In the genomic region with DNA sequence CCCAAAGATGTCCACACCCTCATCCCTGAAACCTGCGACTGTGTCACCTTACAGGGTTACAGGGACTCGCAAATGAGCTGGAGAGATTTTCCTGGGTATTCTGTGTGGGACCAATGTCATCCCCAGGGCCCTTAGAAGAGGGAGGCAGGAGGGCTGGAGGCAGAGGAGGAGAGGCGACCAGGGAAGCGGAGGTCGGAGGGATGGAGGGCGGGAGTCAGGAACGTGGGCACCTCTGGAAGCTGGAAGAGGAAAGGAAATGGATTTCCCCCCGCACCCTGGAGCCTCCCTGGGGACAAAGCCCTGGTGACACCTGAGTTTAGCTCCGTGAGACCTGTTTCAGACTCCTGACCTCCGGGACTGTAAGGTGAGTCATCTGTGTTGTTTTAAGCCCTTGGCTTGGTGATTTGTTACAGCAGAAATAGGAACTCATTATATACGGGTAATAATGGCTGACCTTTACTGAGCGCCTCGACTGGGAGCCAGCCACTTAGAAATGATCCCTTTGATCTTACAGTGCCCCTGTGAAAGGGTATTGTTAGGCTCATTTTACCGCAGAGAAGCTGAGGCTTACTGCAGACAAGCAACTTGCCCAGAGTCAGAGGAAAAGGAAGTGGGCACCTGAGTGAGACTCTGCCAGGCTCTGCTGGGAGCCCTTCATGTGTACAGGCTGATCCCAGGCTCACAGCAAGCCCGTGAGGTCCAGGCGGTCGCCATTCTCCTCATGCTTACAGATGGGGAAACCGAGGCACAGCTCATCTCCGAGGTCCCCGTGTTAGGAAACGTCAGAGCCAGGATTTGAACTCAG, we compare ENCODE assay signal across 20 cellular contexts. TPM values are rescaled to one million over a fixed set of nuclear protein-coding genes. Genes with fewer than 3 reads are reported as not detected.
"Had no signal": no experiment of that assay in that cellular context is flagged by ENCODE, and none has a peak within 500 bp of the region (broad histone marks: within the 10 kb centered on the region; RNA-seq: fewer than 3 reads in every experiment).

No MANE protein-coding gene starts in this region.

- H3K36me3 Mint-ChIP-seq: memory B cell; stimulated activated memory B cell treated with anti-CD40 and anti-IgM and Interleukin-4, amounts not matched to agents 10 μg/mL and 1 μg/mL and 100 μg/mL, for 72 hours had no signal

- H3K9me3 Mint-ChIP-seq: activated naive CD4-positive, alpha-beta T cell treated with anti-CD3 and anti-CD28 coated beads for 36 hours had no signal

- H3K27me3 Mint-ChIP-seq: activated B cell treated with CpG ODN at 0.5 μM for 24 hours; memory B cell; stimulated activated memory B cell treated with anti-CD40 and anti-IgM and Interleukin-4, amounts not matched to agents 10 μg/mL and 1 μg/mL and 100 μg/mL, for 72 hours had no signal

- H3K9me3 ChIP-seq: adrenal gland, psoas muscle, vagina had no signal

- H3K4me3 Mint-ChIP-seq: activated B cell treated with CpG ODN at 0.5 μM for 24 hours; activated CD4-positive, alpha-beta T cell treated with anti-CD3 and anti-CD28 coated beads, Interleukin-2, amount 10 ng/mL, durations not matched to agents 24 days and 14 days; activated naive CD4-positive, alpha-beta T cell treated with anti-CD3 and anti-CD28 coated beads for 36 hours; activated T-helper 17 cell treated with anti-CD3 and anti-CD28 coated beads, Interleukin-2, amount 50 U/mL, for 72 hours; memory B cell; nephron; stimulated activated memory B cell treated with anti-CD40 and anti-IgM and Interleukin-4, amounts not matched to agents 10 μg/mL and 1 μg/mL and 100 μg/mL, for 72 hours had no signal

- H3K4me1 ChIP-seq: psoas muscle, spleen had no signal

- H3K36me3 ChIP-seq: adrenal gland, spleen, tibial nerve, vagina had no signal

- H3K27ac ChIP-seq: adrenal gland, coronary artery, psoas muscle, spleen, tibial nerve, vagina had no signal

- DNase-seq: activated B cell treated with CpG ODN at 0.5 μM for 24 hours; activated CD4-positive, alpha-beta T cell treated with anti-CD3 and anti-CD28 coated beads, Interleukin-2, amount 10 ng/mL, durations not matched to agents 24 days and 14 days; activated naive CD4-positive, alpha-beta T cell treated with anti-CD3 and anti-CD28 coated beads for 36 hours; activated T-cell treated with anti-CD3 and anti-CD28 coated beads for 4 hours; adrenal gland; central memory CD4-positive, alpha-beta T cell; effector CD4-positive, alpha-beta T cell; hypothalamus; spleen; stimulated activated CD4-positive, alpha-beta T cell treated with anti-CD3 and anti-CD28 coated beads, Interleukin-1b, Interleukin-23, amount 100 ng/mL, for 48 hours had no signal

- H3K27me3 ChIP-seq: tibial nerve, vagina had no signal

- FAIRE-seq: endothelial cell of umbilical vein had no signal

- H3K4me3 ChIP-seq: adrenal gland, coronary artery, psoas muscle, spleen, tibial nerve, vagina had no signal

- H3K4me1 Mint-ChIP-seq: activated B cell treated with CpG ODN at 0.5 μM for 24 hours; activated CD4-positive, alpha-beta T cell treated with anti-CD3 and anti-CD28 coated beads, Interleukin-2, amount 10 ng/mL, durations not matched to agents 24 days and 14 days; memory B cell; stimulated activated memory B cell treated with anti-CD40 and anti-IgM and Interleukin-4, amounts not matched to agents 10 μg/mL and 1 μg/mL and 100 μg/mL, for 72 hours had no signal

- H3K27ac Mint-ChIP-seq: activated B cell treated with CpG ODN at 0.5 μM for 24 hours; activated CD4-positive, alpha-beta T cell treated with anti-CD3 and anti-CD28 coated beads, Interleukin-2, amount 10 ng/mL, durations not matched to agents 24 days and 14 days; activated naive CD4-positive, alpha-beta T cell treated with anti-CD3 and anti-CD28 coated beads for 36 hours; activated T-helper 17 cell treated with anti-CD3 and anti-CD28 coated beads, Interleukin-2, amount 50 U/mL, for 72 hours; memory B cell; stimulated activated memory B cell treated with anti-CD40 and anti-IgM and Interleukin-4, amounts not matched to agents 10 μg/mL and 1 μg/mL and 100 μg/mL, for 72 hours had no signal

RNA-seq across cellular contexts. Expression of gene FZD10, which starts 29.2 kb away (rescaled TPM):
- total RNA-seq: activated B cell treated with CpG ODN at 0.5 μM for 24 hours; activated CD4-positive, alpha-beta T cell treated with anti-CD3 and anti-CD28 coated beads, Interleukin-2, amount 10 ng/mL, durations not matched to agents 24 days and 14 days; activated naive CD4-positive, alpha-beta T cell treated with anti-CD3 and anti-CD28 coated beads for 36 hours; activated T-helper 17 cell treated with anti-CD3 and anti-CD28 coated beads, Interleukin-2, amount 50 U/mL, for 72 hours; endothelial cell of umbilical vein; left lobe of liver had no signal
- polyA plus RNA-seq: endothelial cell of umbilical vein had no signal
